7 cellular contexts compared by ENCODE assay signal in the genomic region with DNA sequence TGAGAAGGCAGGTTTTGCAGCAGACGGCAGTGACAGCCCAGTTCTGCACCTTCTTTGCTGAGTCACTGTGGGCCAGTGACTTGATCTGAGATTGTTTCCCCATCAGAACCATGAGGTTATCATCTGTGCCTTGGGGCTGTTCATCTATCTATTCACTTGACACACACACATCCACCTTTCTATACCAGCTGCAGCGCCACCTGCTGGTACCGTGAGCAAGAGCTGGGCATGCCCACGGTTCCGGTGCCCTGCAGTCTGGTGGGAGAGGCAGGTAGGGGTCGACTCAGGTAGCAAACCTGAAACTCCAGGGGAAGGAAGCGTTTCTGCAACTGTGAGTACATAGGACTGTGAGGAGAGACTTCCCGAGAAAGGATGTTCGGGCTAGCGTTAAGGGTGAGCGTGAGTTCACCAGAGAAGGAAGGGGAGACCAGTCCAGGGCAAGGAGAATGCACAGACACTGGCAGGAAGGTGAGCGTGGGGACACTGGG.
DNase-seq lines count a peak whose midpoint lies in the region; ATAC-seq and TF ChIP-seq lines count a peak whose summit lies in the region.

No MANE protein-coding gene starts in this region.

- POLR2A ChIA-PET in HEK293T (lab: Yijun Ruan, JAX): interaction anchor here (0.8 to 1.0 kb wide), 2 partner anchors 8 to 12 kb away, joined by 3 to 5 read pairs; no protein-coding TSS in a partner anchor

- CTCF ChIA-PET in HEK293T (lab: Yijun Ruan, JAX): interaction anchor here (0.6 to 2.1 kb wide), 4 partner anchors 10 to 92 kb away, joined by 3 to 20 read pairs (median 5); no protein-coding TSS in a partner anchor

- TF ChIP-seq CTCF in GM12873 (IDR thresholded peaks at IDR 0.05; ENCODE audit: insufficient read depth, low read depth, low read length, missing control alignments): peak; percentile 88

- DNase-seq in NCI-H1930 (lab: John Stamatoyannopoulos, UW) (peak; percentile 40 to 66), midbrain (lab: John Stamatoyannopoulos, UW) (peak; percentile 37), HEK293T (ENCODE audit: extremely low spot score) (no peak)
- DNase-seq in activated CD4-positive, alpha-beta T cell treated with anti-CD3 and anti-CD28 coated beads, Interleukin-2, amount 50 U/mL, for 4 hours: peak; percentile 62 to 67
- peak; percentile 53 for DNase-seq in effector CD4-positive, alpha-beta T cell
- DNase-seq in stimulated activated naive CD8-positive, alpha-beta T cell treated with anti-CD3 and anti-CD28 coated beads, Interleukin-15, Interleukin-2, amounts not matched to agents 100 U/mL and 50 U/mL, for 24 hours: peak; percentile 78

- ATAC-seq in stimulated activated naive CD8-positive, alpha-beta T cell treated with anti-CD3 and anti-CD28 coated beads, Interleukin-15, Interleukin-2, amounts not matched to agents 100 U/mL and 50 U/mL, for 24 hours: peak; percentile 33

TF ChIP-seq in HEK293T, 16 proteins besides CTCF, POLR2A, EP300 and RAD21:
- TF ChIP-seq NFRKB (IDR thresholded peaks at IDR 0.05) (no peak), L3MBTL2 (conservative IDR thresholded peaks at IDR 0.05) (no peak), FOXA1 (IDR thresholded peaks at IDR 0.05) (no peak), FOXM1 (IDR thresholded peaks at IDR 0.05; ENCODE audit: borderline replicate concordance) (no peak), PKNOX1 (IDR thresholded peaks at IDR 0.05) (no peak), LEF1 (IDR thresholded peaks at IDR 0.05; ENCODE audit: borderline replicate concordance) (no peak), ELF4 (IDR thresholded peaks at IDR 0.05) (no peak)
